Comparison of ENCODE assay signal across 21 cellular contexts in genomic region chr2:231568785-231569435, GRCh38. TPM values are rescaled to one million over a fixed set of nuclear protein-coding genes. Genes with fewer than 3 reads are reported as not detected.
DNase-seq lines count a peak whose midpoint lies in the region; ATAC-seq, FAIRE-seq and TF ChIP-seq lines count a peak whose summit lies in the region.
"Had no signal": no experiment of that assay in that cellular context is flagged by ENCODE, and none has a peak within 500 bp of the region (broad histone marks: within the 10 kb centered on the region; RNA-seq: fewer than 3 reads in every experiment).

No MANE protein-coding gene starts in this region.

- H3K23ac ChIP-seq in neuronal stem cell (ENCODE audit: low read depth, low read length, poor library complexity) = no peak overlapping the region

- peak overlapping the region; percentile 81 for H3K27ac ChIP-seq in OCI-LY3 (ENCODE audit: low read length)
- no peak overlapping the region for H3K27ac ChIP-seq in neuronal stem cell (replicated peaks; ENCODE audit: low read length)
- H3K27ac ChIP-seq: coronary artery, GM23248, hepatocyte had no signal

- FAIRE-seq in GM12892 (lab: Jason Lieb, UNC) = peak; percentile 5
- FAIRE-seq: kidney had no signal

- no peak overlapping the region for H2AFZ ChIP-seq in OCI-LY3 (ENCODE audit: low read depth, low read length)
- no peak overlapping the region for H2AFZ ChIP-seq in neuronal stem cell (ENCODE audit: low read length)
- H2AFZ ChIP-seq: GM23248, hepatocyte had no signal

- peak overlapping the region; percentile 97 for H2BK15ac ChIP-seq in neuronal stem cell (ENCODE audit: low read length)

- H3K14ac ChIP-seq in neuronal stem cell (ENCODE audit: low read length) = peak overlapping the region; percentile 6

- ATAC-seq in activated CD8-positive, alpha-beta T cell treated with anti-CD3 and anti-CD28 coated beads for 36 hours = peak; percentile 78
- no peak for ATAC-seq in activated CD8-positive, alpha-beta T cell treated with anti-CD3 and anti-CD28 coated beads, Interleukin-2, amount 10 ng/mL, durations not matched to agents 7 days and 5 days
- ATAC-seq in GM21576 (IDR thresholded peaks at IDR 0.05; ENCODE audit: unreplicated experiment) (no peak), HG02970 (IDR thresholded peaks at IDR 0.05; ENCODE audit: low FRiP score, unreplicated experiment) (no peak)

- H3K4me3 ChIP-seq in OCI-LY3 (ENCODE audit: low read length) (peak overlapping the region; percentile 46), neuronal stem cell (ENCODE audit: low read length in 2 of 2) (no peak overlapping the region)
- H3K4me3 ChIP-seq: coronary artery, GM23248, hepatocyte had no signal

- H3K27me3 ChIP-seq in OCI-LY3 (ENCODE audit: low read depth, low read length) (no peaks in the 10 kb centered on the region), neuronal stem cell (ENCODE audit: control insufficient read depth in 3 of 3, insufficient read depth in 3 of 3, low read depth in 1 of 3, low read length in 3 of 3) (no peaks in the 10 kb centered on the region)
- H3K27me3 ChIP-seq: hepatocyte had no signal

- peak overlapping the region; percentile 90 for H2AK5ac ChIP-seq in neuronal stem cell (ENCODE audit: low read depth, low read length)

- no peak overlapping the region for H4K91ac ChIP-seq in neuronal stem cell (ENCODE audit: low read depth, low read length, poor library complexity)

- H3K9me3 Mint-ChIP-seq in activated CD8-positive, alpha-beta T cell treated with anti-CD3 and anti-CD28 coated beads for 36 hours = no peaks in the 10 kb centered on the region
- no peaks in the 10 kb centered on the region for H3K9me3 Mint-ChIP-seq in activated CD8-positive, alpha-beta T cell treated with anti-CD3 and anti-CD28 coated beads, Interleukin-2, amount 10 ng/mL, durations not matched to agents 7 days and 5 days (ENCODE audit: insufficient read depth)

- H3K36me3 ChIP-seq in OCI-LY3 (replicated peaks; ENCODE audit: low read depth, low read length) = no peaks in the 10 kb centered on the region
- H3K36me3 ChIP-seq in neuronal stem cell (replicated peaks in 1 of 2; ENCODE audit: control insufficient read depth in 2 of 2, insufficient read depth in 2 of 2, low read length in 2 of 2) = no peaks in the 10 kb centered on the region

- no peak overlapping the region for H3K27ac Mint-ChIP-seq in activated CD8-positive, alpha-beta T cell treated with anti-CD3 and anti-CD28 coated beads for 36 hours
- no peak overlapping the region for H3K27ac Mint-ChIP-seq in activated CD8-positive, alpha-beta T cell treated with anti-CD3 and anti-CD28 coated beads, Interleukin-2, amount 10 ng/mL, durations not matched to agents 7 days and 5 days

- H3K9me3 ChIP-seq in OCI-LY3 (ENCODE audit: insufficient read depth, low read length) (no peaks in the 10 kb centered on the region), neuronal stem cell (replicated peaks in 1 of 2; ENCODE audit: control insufficient read depth in 2 of 2, insufficient read depth in 1 of 2, low read depth in 1 of 2, low read length in 2 of 2) (peaks cover 0 to 3% of the 10 kb centered on the region in 2 donors)

- H3K4me1 ChIP-seq in OCI-LY3 (ENCODE audit: low read length) = peaks cover 50% of the 10 kb centered on the region
- H3K4me1 ChIP-seq in neuronal stem cell (ENCODE audit: control insufficient read depth in 2 of 2, insufficient read depth in 1 of 2, low read depth in 1 of 2, low read length in 2 of 2) = peaks cover 11 to 13% of the 10 kb centered on the region in 2 donors

- no peak overlapping the region for H3K4ac ChIP-seq in neuronal stem cell (ENCODE audit: low read length)

- H3K18ac ChIP-seq in neuronal stem cell (ENCODE audit: low read length) = peak overlapping the region; percentile 84

- peak overlapping the region; percentile 80 for H3K4me2 ChIP-seq in OCI-LY3 (ENCODE audit: low read length)
- no peak overlapping the region for H3K4me2 ChIP-seq in neuronal stem cell (ENCODE audit: insufficient read depth, low read length, poor library complexity, severe bottlenecking)
- H3K4me2 ChIP-seq: hepatocyte had no signal

- no peak overlapping the region for H3K4me3 Mint-ChIP-seq in activated CD8-positive, alpha-beta T cell treated with anti-CD3 and anti-CD28 coated beads for 36 hours
- H3K4me3 Mint-ChIP-seq in activated CD8-positive, alpha-beta T cell treated with anti-CD3 and anti-CD28 coated beads, Interleukin-2, amount 10 ng/mL, durations not matched to agents 7 days and 5 days = no peak overlapping the region

- no peaks in the 10 kb centered on the region for H3K27me3 Mint-ChIP-seq in activated CD8-positive, alpha-beta T cell treated with anti-CD3 and anti-CD28 coated beads for 36 hours
- peaks cover 7% of the 10 kb centered on the region for H3K27me3 Mint-ChIP-seq in activated CD8-positive, alpha-beta T cell treated with anti-CD3 and anti-CD28 coated beads, Interleukin-2, amount 10 ng/mL, durations not matched to agents 7 days and 5 days (ENCODE audit: low read depth)

- TF ChIP-seq POLR2A in GM12892 (IDR thresholded peaks at IDR 0.05; ENCODE audit: low read depth, low read length) = no peak

- DNase-seq in activated CD8-positive, alpha-beta T cell treated with anti-CD3 and anti-CD28 coated beads for 36 hours = peak; percentile 37
- no peak for DNase-seq in activated CD8-positive, alpha-beta T cell treated with anti-CD3 and anti-CD28 coated beads, Interleukin-2, amount 10 ng/mL, durations not matched to agents 7 days and 5 days
- DNase-seq in GM12892 (ENCODE audit: insufficient read length) (no peak), neuronal stem cell (ENCODE audit: low spot score) (no peak)
- DNase-seq in activated CD8-positive, alpha-beta memory T cell treated with anti-CD3 and anti-CD28 coated beads, Interleukin-2, amount 50 U/mL, for 4 hours = no peak
- DNase-seq: activated CD8-positive, alpha-beta memory T cell treated with anti-CD3 and anti-CD28 coated beads for 24 hours; activated gamma-delta T cell; GM23248; kidney; mammary epithelial cell; NCI-H2081 treated with DMSO at 0.1 percent for 48 hours; RPMI8226; substantia nigra had no signal

- H2BK5ac ChIP-seq in neuronal stem cell (ENCODE audit: low read length) = no peak overlapping the region

- POLR2A ChIA-PET in activated CD8-positive, alpha-beta T cell treated with anti-CD3 and anti-CD28 coated beads for 36 hours (lab: Charles Lee) = no interaction called here
- POLR2A ChIA-PET in activated CD8-positive, alpha-beta T cell treated with anti-CD3 and anti-CD28 coated beads, Interleukin-2, amount 10 ng/mL, durations not matched to agents 7 days and 5 days (lab: Charles Lee) = interaction anchor here (1.0 kb wide), 1 partner anchor 45 kb away, joined by 4 read pairs; no protein-coding TSS in a partner anchor

- no peaks in the 10 kb centered on the region for H3K79me2 ChIP-seq in OCI-LY3 (ENCODE audit: low read length)
- H3K79me2 ChIP-seq: hepatocyte had no signal

- intact Hi-C loops in activated CD8-positive, alpha-beta T cell treated with anti-CD3 and anti-CD28 coated beads for 36 hours (cut with micrococcal nuclease) = no loop called here

- peak overlapping the region; percentile 88 for H2BK12ac ChIP-seq in neuronal stem cell (ENCODE audit: low read length)

- H4K20me1 ChIP-seq in OCI-LY3 (ENCODE audit: insufficient read depth, low read length) = no peaks in the 10 kb centered on the region

- TF ChIP-seq CTCF in activated CD8-positive, alpha-beta T cell treated with anti-CD3 and anti-CD28 coated beads for 36 hours (IDR thresholded peaks at IDR 0.05) = no peak
- no peak for TF ChIP-seq CTCF in OCI-LY3 (IDR thresholded peaks at IDR 0.05; ENCODE audit: low read depth, low read length)

- H3K79me1 ChIP-seq in neuronal stem cell (ENCODE audit: low read depth, low read length) = peaks cover 2% of the 10 kb centered on the region

- H4K8ac ChIP-seq in neuronal stem cell (ENCODE audit: low read depth, low read length) = no peak overlapping the region

- CTCF ChIA-PET in activated CD8-positive, alpha-beta T cell treated with anti-CD3 and anti-CD28 coated beads for 36 hours (lab: Charles Lee) = interaction anchor here (1.1 to 1.6 kb wide), 4 partner anchors 32 to 85 kb away, joined by 3 to 6 read pairs (median 3); no protein-coding TSS in a partner anchor
- CTCF ChIA-PET in activated CD8-positive, alpha-beta T cell treated with anti-CD3 and anti-CD28 coated beads, Interleukin-2, amount 10 ng/mL, durations not matched to agents 7 days and 5 days (lab: Charles Lee) = interaction anchor here (1.2 to 1.5 kb wide), 3 partner anchors 10 to 86 kb away, joined by 4 to 6 read pairs (median 5); no protein-coding TSS in a partner anchor

- peak overlapping the region; percentile 29; the same call in 1 of the 2 replicates for H3K9ac ChIP-seq in OCI-LY3 (ENCODE audit: low read length)
- H3K9ac ChIP-seq in neuronal stem cell (ENCODE audit: low read depth, low read length, poor library complexity) = no peak overlapping the region
- H3K9ac ChIP-seq: GM23248 had no signal

- no CpG with 5 or more reads among the region's 7 CpGs for WGBS in neuronal stem cell (ENCODE audit: extremely low coverage in 2 of 2, insufficient read length in 2 of 2, insufficient replicate concordance in 1 of 2), 2 donors

- no peak overlapping the region for H2BK120ac ChIP-seq in neuronal stem cell (ENCODE audit: low read depth, low read length)

- peaks cover 6% of the 10 kb centered on the region for H3K4me1 Mint-ChIP-seq in activated CD8-positive, alpha-beta T cell treated with anti-CD3 and anti-CD28 coated beads for 36 hours (ENCODE audit: low read depth)
- H3K4me1 Mint-ChIP-seq in activated CD8-positive, alpha-beta T cell treated with anti-CD3 and anti-CD28 coated beads, Interleukin-2, amount 10 ng/mL, durations not matched to agents 7 days and 5 days (ENCODE audit: low read depth) = peaks cover 6% of the 10 kb centered on the region

- no peaks in the 10 kb centered on the region for H3K36me3 Mint-ChIP-seq in activated CD8-positive, alpha-beta T cell treated with anti-CD3 and anti-CD28 coated beads for 36 hours (ENCODE audit: low read depth)
- no peaks in the 10 kb centered on the region for H3K36me3 Mint-ChIP-seq in activated CD8-positive, alpha-beta T cell treated with anti-CD3 and anti-CD28 coated beads, Interleukin-2, amount 10 ng/mL, durations not matched to agents 7 days and 5 days (ENCODE audit: low read depth)

RNA-seq across cellular contexts. Expression of gene TEX44, which starts 23.8 kb away (rescaled TPM):
- total RNA-seq in activated CD8-positive, alpha-beta T cell treated with anti-CD3 and anti-CD28 coated beads for 36 hours = not detected
- not detected for total RNA-seq in activated CD8-positive, alpha-beta T cell treated with anti-CD3 and anti-CD28 coated beads, Interleukin-2, amount 10 ng/mL, durations not matched to agents 7 days and 5 days
- not detected for polyA plus RNA-seq in GM12892 (2012; ENCODE audit: missing spikeins)
- polyA plus RNA-seq in neuronal stem cell (2013, experiment 1 of 2) = not detected
- not detected for polyA plus RNA-seq in neuronal stem cell (2013, experiment 2 of 2)
- total RNA-seq: fibroblast of villous mesenchyme, G401, GM23248, hepatocyte, kidney, mammary epithelial cell had no signal
- polyA plus RNA-seq: GM23248, hepatocyte, mammary epithelial cell, neural cell had no signal

RNA-seq across cellular contexts. Expression of gene NMUR1, which starts 38.7 kb away (rescaled TPM):
- under 1 TPM in 1 of 2 experiments, not detected in 1; 0.09 TPM for total RNA-seq in activated CD8-positive, alpha-beta T cell treated with anti-CD3 and anti-CD28 coated beads for 36 hours
- total RNA-seq in activated CD8-positive, alpha-beta T cell treated with anti-CD3 and anti-CD28 coated beads, Interleukin-2, amount 10 ng/mL, durations not matched to agents 7 days and 5 days = under 1 TPM; 0.95 to 0.99 TPM
- 0.19 TPM for polyA plus RNA-seq in GM12892 (2012; ENCODE audit: missing spikeins)
- 0.28 TPM for polyA plus RNA-seq in neuronal stem cell (2013, experiment 1 of 2)
- polyA plus RNA-seq in neuronal stem cell (2013, experiment 2 of 2) = 0.29 TPM
- total RNA-seq: fibroblast of villous mesenchyme, G401, GM23248, mammary epithelial cell had no signal
- polyA plus RNA-seq: GM23248, mammary epithelial cell, neural cell had no signal
